Comparison of ENCODE assay signal across 23 cellular contexts in the genomic region with DNA sequence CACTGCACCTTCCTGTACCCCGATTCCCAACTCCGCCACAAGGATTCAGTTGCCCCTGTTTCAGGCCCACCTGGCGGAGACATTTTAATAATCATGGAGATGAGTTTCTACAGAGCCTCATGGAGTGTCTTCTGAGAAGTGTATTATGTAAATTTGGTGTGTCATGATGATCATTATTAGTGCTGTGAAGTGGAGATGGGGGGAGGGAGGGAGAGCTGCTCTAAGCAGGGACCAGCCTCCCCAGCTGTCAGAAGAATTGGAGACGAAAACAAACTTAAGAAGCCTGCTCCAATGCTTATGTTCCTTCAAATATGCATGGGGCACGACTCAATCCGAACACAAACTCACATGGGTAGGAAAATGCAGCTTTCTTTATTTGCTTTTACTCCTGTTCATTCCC.
"Had no signal": no experiment of that assay in that cellular context is flagged by ENCODE, and none has a peak within 500 bp of the region (broad histone marks: within the 10 kb centered on the region; RNA-seq: fewer than 3 reads in every experiment).

No MANE protein-coding gene starts in this region.

- H3K27me3 ChIP-seq: SJCRH30 had no signal

- ATAC-seq: activated CD8-positive, alpha-beta T cell treated with anti-CD3 and anti-CD28 coated beads for 36 hours; activated T-cell treated with anti-CD3 and anti-CD28 coated beads, Interleukin-2, amount 50 U/mL, for 72 hours; activated T-helper 17 cell treated with anti-CD3 and anti-CD28 coated beads, Interleukin-2, amount 50 U/mL, for 72 hours; Panc1 had no signal

- H3K9me3 ChIP-seq: SJCRH30 had no signal

- H3K27ac ChIP-seq: cardiac muscle cell, KMS-11, SJCRH30, SK-N-MC had no signal

- DNase-seq: activated CD4-positive, alpha-beta T cell treated with anti-CD3 and anti-CD28 coated beads, Interleukin-2, amount 10 ng/mL, durations not matched to agents 24 days and 14 days; activated CD4-positive, alpha-beta T cell treated with anti-CD3 and anti-CD28 coated beads, Interleukin-2, amount 50 U/mL, for 4 hours; activated CD8-positive, alpha-beta T cell treated with anti-CD3 and anti-CD28 coated beads for 36 hours; activated naive CD4-positive, alpha-beta T cell; activated naive CD4-positive, alpha-beta T cell treated with anti-CD3 and anti-CD28 coated beads, Interleukin-2, amount 50 U/mL, for 16 hours; activated naive CD8-positive, alpha-beta T cell treated with anti-CD3 and anti-CD28 coated beads for 36 hours; activated T-cell treated with anti-CD3 and anti-CD28 coated beads, Interleukin-2, amount 50 U/mL, for 1 hour; activated T-cell treated with anti-CD3 and anti-CD28 coated beads, Interleukin-2, amount 50 U/mL, for 72 hours; amniotic stem cell; aorta; NCI-H1092 treated with DMSO at 0.1 percent for 48 hours; NCI-H146; NCI-H2029 treated with DMSO at 0.1 percent for 48 hours; NCI-H226; NCI-H446 treated with DMSO at 0.1 percent for 48 hours; NK-92 treated with Interleukin-12 subunit alpha and Interleukin-12 subunit beta, amount 100 ng/mL, for 24 hours; SHP77; SJCRH30 had no signal

- H3K4me3 ChIP-seq: cardiac muscle cell, SJCRH30, SK-N-MC had no signal

- H3K4me1 ChIP-seq: SJCRH30 had no signal

- H3K36me3 ChIP-seq: cardiac muscle cell, SJCRH30 had no signal
